1 cellular context compared by ENCODE assay signal in the genomic region with DNA sequence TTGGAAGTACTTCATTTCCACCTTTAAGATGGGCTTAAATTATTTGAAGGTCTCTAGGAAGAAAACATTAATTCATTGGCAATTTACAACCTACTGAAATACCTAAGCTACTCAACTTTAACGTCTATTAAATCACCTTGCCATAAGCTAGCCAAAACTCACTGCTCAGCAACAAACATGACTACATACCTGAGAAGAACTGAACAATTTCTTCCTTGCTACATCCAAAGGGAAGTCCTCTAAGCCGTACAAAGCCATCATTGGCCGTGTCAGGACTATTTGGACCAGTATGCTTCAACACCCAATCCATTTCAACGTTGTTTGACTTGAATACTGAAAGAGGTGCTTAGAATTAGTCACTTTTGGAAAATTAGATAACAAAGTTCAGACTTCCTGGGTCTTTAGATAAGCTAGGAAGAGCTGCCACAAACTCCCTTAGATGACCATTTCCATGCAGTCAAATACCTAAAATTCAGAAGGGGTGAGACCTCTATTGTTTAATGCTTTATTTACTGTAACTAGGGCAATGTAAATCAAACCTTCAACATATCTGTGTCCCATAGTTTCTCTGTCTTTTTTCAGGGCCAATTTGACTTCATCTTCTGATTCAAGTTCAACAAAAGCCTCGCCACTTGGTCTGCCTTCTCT.
A peak's percentile ranks its signal among the peaks of the same experiment; 100 is the strongest.
TF ChIP-seq lines count a peak whose summit lies in the region.

No MANE protein-coding gene starts in this region.

TF ChIP-seq in HepG2, 621 proteins besides CTCF, POLR2A, EP300 and RAD21:
- TF ChIP-seq RBFOX2 (IDR thresholded peaks at IDR 0.05; ENCODE audit: low read depth, low read length) (peak; percentile 75), ZBTB8A (CRISPR knock-in tag; IDR thresholded peaks at IDR 0.05; ENCODE audit: borderline replicate concordance, low read depth) (no peak), ONECUT2 (CRISPR knock-in tag; IDR thresholded peaks at IDR 0.05) (no peak), SRSF4 (IDR thresholded peaks at IDR 0.05; ENCODE audit: low read depth, low read length, poor library complexity, severe bottlenecking) (peak; percentile 10), HES4 (CRISPR knock-in tag; IDR thresholded peaks at IDR 0.05; ENCODE audit: borderline replicate concordance) (no peak), ZNF775 (CRISPR knock-in tag; IDR thresholded peaks at IDR 0.05; ENCODE audit: borderline replicate concordance) (no peak), ZNF598 (CRISPR knock-in tag; IDR thresholded peaks at IDR 0.05; ENCODE audit: borderline replicate concordance) (no peak), ZNF350 (CRISPR knock-in tag; IDR thresholded peaks at IDR 0.05; ENCODE audit: borderline replicate concordance, low read depth) (no peak), TOE1 (CRISPR knock-in tag; IDR thresholded peaks at IDR 0.05) (no peak), PAF1 (CRISPR knock-in tag; IDR thresholded peaks at IDR 0.05) (peak; percentile 52; the same call in 1 of the 2 replicates), ARHGAP35 (CRISPR knock-in tag; IDR thresholded peaks at IDR 0.05; ENCODE audit: borderline replicate concordance) (no peak)
- TF ChIP-seq, protein P1, sequence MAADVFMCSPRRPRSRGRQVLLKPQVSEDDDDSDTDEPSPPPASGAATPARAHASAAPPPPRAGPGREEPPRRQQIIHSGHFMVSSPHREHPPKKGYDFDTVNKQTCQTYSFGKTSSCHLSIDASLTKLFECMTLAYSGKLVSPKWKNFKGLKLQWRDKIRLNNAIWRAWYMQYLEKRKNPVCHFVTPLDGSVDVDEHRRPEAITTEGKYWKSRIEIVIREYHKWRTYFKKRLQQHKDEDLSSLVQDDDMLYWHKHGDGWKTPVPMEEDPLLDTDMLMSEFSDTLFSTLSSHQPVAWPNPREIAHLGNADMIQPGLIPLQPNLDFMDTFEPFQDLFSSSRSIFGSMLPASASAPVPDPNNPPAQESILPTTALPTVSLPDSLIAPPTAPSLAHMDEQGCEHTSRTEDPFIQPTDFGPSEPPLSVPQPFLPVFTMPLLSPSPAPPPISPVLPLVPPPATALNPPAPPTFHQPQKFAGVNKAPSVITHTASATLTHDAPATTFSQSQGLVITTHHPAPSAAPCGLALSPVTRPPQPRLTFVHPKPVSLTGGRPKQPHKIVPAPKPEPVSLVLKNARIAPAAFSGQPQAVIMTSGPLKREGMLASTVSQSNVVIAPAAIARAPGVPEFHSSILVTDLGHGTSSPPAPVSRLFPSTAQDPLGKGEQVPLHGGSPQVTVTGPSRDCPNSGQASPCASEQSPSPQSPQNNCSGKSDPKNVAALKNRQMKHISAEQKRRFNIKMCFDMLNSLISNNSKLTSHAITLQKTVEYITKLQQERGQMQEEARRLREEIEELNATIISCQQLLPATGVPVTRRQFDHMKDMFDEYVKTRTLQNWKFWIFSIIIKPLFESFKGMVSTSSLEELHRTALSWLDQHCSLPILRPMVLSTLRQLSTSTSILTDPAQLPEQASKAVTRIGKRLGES (CRISPR knock-in tag; IDR thresholded peaks at IDR 0.05; ENCODE audit: borderline replicate concordance): no peak
- TF ChIP-seq, protein P2, sequence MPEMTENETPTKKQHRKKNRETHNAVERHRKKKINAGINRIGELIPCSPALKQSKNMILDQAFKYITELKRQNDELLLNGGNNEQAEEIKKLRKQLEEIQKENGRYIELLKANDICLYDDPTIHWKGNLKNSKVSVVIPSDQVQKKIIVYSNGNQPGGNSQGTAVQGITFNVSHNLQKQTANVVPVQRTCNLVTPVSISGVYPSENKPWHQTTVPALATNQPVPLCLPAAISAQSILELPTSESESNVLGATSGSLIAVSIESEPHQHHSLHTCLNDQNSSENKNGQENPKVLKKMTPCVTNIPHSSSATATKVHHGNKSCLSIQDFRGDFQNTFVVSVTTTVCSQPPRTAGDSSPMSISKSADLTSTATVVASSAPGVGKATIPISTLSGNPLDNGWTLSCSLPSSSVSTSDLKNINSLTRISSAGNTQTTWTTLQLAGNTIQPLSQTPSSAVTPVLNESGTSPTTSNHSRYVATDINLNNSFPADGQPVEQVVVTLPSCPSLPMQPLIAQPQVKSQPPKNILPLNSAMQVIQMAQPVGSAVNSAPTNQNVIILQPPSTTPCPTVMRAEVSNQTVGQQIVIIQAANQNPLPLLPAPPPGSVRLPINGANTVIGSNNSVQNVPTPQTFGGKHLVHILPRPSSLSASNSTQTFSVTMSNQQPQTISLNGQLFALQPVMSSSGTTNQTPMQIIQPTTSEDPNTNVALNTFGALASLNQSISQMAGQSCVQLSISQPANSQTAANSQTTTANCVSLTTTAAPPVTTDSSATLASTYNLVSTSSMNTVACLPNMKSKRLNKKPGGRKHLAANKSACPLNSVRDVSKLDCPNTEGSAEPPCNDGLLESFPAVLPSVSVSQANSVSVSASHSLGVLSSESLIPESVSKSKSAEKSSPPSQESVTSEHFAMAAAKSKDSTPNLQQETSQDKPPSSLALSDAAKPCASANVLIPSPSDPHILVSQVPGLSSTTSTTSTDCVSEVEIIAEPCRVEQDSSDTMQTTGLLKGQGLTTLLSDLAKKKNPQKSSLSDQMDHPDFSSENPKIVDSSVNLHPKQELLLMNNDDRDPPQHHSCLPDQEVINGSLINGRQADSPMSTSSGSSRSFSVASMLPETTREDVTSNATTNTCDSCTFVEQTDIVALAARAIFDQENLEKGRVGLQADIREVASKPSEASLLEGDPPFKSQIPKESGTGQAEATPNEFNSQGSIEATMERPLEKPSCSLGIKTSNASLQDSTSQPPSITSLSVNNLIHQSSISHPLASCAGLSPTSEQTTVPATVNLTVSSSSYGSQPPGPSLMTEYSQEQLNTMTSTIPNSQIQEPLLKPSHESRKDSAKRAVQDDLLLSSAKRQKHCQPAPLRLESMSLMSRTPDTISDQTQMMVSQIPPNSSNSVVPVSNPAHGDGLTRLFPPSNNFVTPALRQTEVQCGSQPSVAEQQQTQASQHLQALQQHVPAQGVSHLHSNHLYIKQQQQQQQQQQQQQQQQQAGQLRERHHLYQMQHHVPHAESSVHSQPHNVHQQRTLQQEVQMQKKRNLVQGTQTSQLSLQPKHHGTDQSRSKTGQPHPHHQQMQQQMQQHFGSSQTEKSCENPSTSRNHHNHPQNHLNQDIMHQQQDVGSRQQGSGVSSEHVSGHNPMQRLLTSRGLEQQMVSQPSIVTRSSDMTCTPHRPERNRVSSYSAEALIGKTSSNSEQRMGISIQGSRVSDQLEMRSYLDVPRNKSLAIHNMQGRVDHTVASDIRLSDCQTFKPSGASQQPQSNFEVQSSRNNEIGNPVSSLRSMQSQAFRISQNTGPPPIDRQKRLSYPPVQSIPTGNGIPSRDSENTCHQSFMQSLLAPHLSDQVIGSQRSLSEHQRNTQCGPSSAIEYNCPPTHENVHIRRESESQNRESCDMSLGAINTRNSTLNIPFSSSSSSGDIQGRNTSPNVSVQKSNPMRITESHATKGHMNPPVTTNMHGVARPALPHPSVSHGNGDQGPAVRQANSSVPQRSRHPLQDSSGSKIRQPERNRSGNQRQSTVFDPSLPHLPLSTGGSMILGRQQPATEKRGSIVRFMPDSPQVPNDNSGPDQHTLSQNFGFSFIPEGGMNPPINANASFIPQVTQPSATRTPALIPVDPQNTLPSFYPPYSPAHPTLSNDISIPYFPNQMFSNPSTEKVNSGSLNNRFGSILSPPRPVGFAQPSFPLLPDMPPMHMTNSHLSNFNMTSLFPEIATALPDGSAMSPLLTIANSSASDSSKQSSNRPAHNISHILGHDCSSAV (CRISPR knock-in tag; IDR thresholded peaks at IDR 0.05; ENCODE audit: borderline replicate concordance): no peak
